Comparison of ENCODE assay signal across 8 cellular contexts in genomic region chr17:29567362-29568330, GRCh38. TPM values are rescaled to one million over a fixed set of nuclear protein-coding genes. Genes with fewer than 3 reads are reported as not detected.
DNase-seq lines count a peak whose midpoint lies in the region; ATAC-seq, FAIRE-seq and TF ChIP-seq lines count a peak whose summit lies in the region.

No MANE protein-coding gene starts in this region.

- H3K27me3 Mint-ChIP-seq in CD14-positive monocyte (ENCODE audit: low read depth in 3 of 3) = peaks cover 0 to 7% (median 2%) of the 10 kb centered on the region in 3 donors
- H3K27me3 Mint-ChIP-seq in glutamatergic neuron (ENCODE audit: unreplicated experiment) = peaks cover 16% of the 10 kb centered on the region
- no peaks in the 10 kb centered on the region for H3K27me3 Mint-ChIP-seq in osteocyte (ENCODE audit: unreplicated experiment)

- DNase-seq in CD14-positive monocyte (ENCODE audit: low spot score) = no peak
- peak; percentile 75 for DNase-seq in HT-29 (ENCODE audit: low spot score)
- peak; percentile 51 for DNase-seq in RWPE1 (ENCODE audit: low spot score)
- DNase-seq in activated gamma-delta T cell (lab: John Stamatoyannopoulos, UW) = peak; percentile 59
- DNase-seq in glutamatergic neuron = peak; percentile 67
- peak; percentile 86 for DNase-seq in osteocyte (ENCODE audit: extremely low spot score, unreplicated experiment)
- peak; percentile 81 for DNase-seq in urothelium cell line (ENCODE audit: low spot score)

- intact Hi-C loops in CD14-positive monocyte (cut with micrococcal nuclease) = loop anchor here (10.0 kb wide), 2 partner anchors 47 to 203 kb away; no protein-coding TSS in a partner anchor

- H3K36me3 Mint-ChIP-seq in CD14-positive monocyte (peaks cover 16 to 19% of the 10 kb centered on the region in 2 donors), glutamatergic neuron (ENCODE audit: unreplicated experiment) (no peaks in the 10 kb centered on the region), osteocyte (ENCODE audit: unreplicated experiment) (peaks cover under 1% of the 10 kb centered on the region)

- H3K4me1 Mint-ChIP-seq in CD14-positive monocyte (peaks cover 44% of the 10 kb centered on the region), glutamatergic neuron (ENCODE audit: low read depth, unreplicated experiment) (peaks cover 14% of the 10 kb centered on the region), osteocyte (ENCODE audit: unreplicated experiment) (peaks cover 19% of the 10 kb centered on the region)

- H3K9me3 Mint-ChIP-seq in CD14-positive monocyte = no peaks in the 10 kb centered on the region
- peaks cover under 1% of the 10 kb centered on the region for H3K9me3 Mint-ChIP-seq in glutamatergic neuron (ENCODE audit: unreplicated experiment)
- H3K9me3 Mint-ChIP-seq in osteocyte (ENCODE audit: unreplicated experiment) = no peaks in the 10 kb centered on the region

- no peak for FAIRE-seq in urothelium cell line (lab: Jason Lieb, UNC)

- ATAC-seq in GM19395 (IDR thresholded peaks at IDR 0.05; ENCODE audit: unreplicated experiment) = peak; percentile 51

- CTCF ChIA-PET in RWPE1 (lab: Yijun Ruan, JAX) = interaction anchor here (0.5 to 1.5 kb wide), 6 partner anchors 12 to 552 kb away, joined by 3 to 7 read pairs (median 4); partner anchors contain the start of gene ANKRD13B

- peak overlapping the region; percentile 98 for H3K27ac ChIP-seq in RWPE1

- POLR2A ChIA-PET in RWPE1 (lab: Yijun Ruan, JAX; ENCODE audit: low non-redundant PET) = interaction anchor here (1.0 kb wide), 1 partner anchor 176 kb away, joined by 4 read pairs; no protein-coding TSS in a partner anchor

- peak overlapping the region; percentile 95 to 97 for H3K4me3 Mint-ChIP-seq in CD14-positive monocyte
- H3K4me3 Mint-ChIP-seq in glutamatergic neuron (ENCODE audit: unreplicated experiment) = peak overlapping the region; percentile 89
- peak overlapping the region; percentile 90 for H3K4me3 Mint-ChIP-seq in osteocyte (ENCODE audit: unreplicated experiment)

- H3K27ac Mint-ChIP-seq in CD14-positive monocyte (peak overlapping the region; percentile 75 to 95 (median 91)), glutamatergic neuron (ENCODE audit: unreplicated experiment) (peak overlapping the region; percentile 38), osteocyte (ENCODE audit: unreplicated experiment) (peak overlapping the region; percentile 94)

- TF ChIP-seq CTCF in CD14-positive monocyte (IDR thresholded peaks at IDR 0.05) = peak; percentile 64
- TF ChIP-seq CTCF in RWPE1 (conservative IDR thresholded peaks at IDR 0.05; ENCODE audit: low read depth) = peak; percentile 62
- no peak for TF ChIP-seq CTCF in glutamatergic neuron (IDR thresholded peaks at IDR 0.05; ENCODE audit: partially characterized antibody, unreplicated experiment)
- peak; percentile 28 for TF ChIP-seq CTCF in osteocyte (IDR thresholded peaks at IDR 0.05)

RNA-seq across cellular contexts. Expression of gene ABHD15, which starts 0.8 kb away (rescaled TPM):
- polyA plus RNA-seq in CD14-positive monocyte = 1 to 10 TPM; 3.1 to 3.6 TPM
- total RNA-seq in HT-29 (2014; rRNA removed; shearing (Covaris generic)) = 20.6 and 25.5 TPM in 2 replicates
- total RNA-seq in glutamatergic neuron (ENCODE audit: unreplicated experiment) (2.5 TPM), osteocyte (11.7 and 12.8 TPM in 2 replicates)

RNA-seq across cellular contexts. Expression of gene TP53I13, which starts 0.9 kb away (rescaled TPM):
- polyA plus RNA-seq in CD14-positive monocyte = 10 to 100 TPM in 1 of 2 donors, 1 to 10 TPM in 1; 9.4 to 14.4 TPM
- total RNA-seq in HT-29 (2014; rRNA removed; shearing (Covaris generic)) = 118 and 141 TPM in 2 replicates
- total RNA-seq in glutamatergic neuron (ENCODE audit: unreplicated experiment) (14.3 TPM), osteocyte (42.0 and 43.1 TPM in 2 replicates)

RNA-seq across cellular contexts. Expression of gene GIT1, which starts 21.8 kb away (rescaled TPM):
- polyA plus RNA-seq in CD14-positive monocyte = 1 to 10 TPM; 3.1 to 4.4 TPM
- total RNA-seq in HT-29 (2014; rRNA removed; shearing (Covaris generic)) = 52.2 and 56.3 TPM in 2 replicates
- total RNA-seq in glutamatergic neuron (ENCODE audit: unreplicated experiment) (46.7 TPM), osteocyte (48.2 and 50.7 TPM in 2 replicates)

RNA-seq across cellular contexts. Expression of gene ANKRD13B, which starts 25.3 kb away (rescaled TPM):
- polyA plus RNA-seq in CD14-positive monocyte = not detected
- total RNA-seq in HT-29 (2014; rRNA removed; shearing (Covaris generic)) = 26.6 and 28.0 TPM in 2 replicates
- total RNA-seq in glutamatergic neuron (ENCODE audit: unreplicated experiment) (123 TPM), osteocyte (33.1 and 36.1 TPM in 2 replicates)

RNA-seq across cellular contexts. Expression of gene CORO6, which starts 55.1 kb away (rescaled TPM):
- polyA plus RNA-seq in CD14-positive monocyte = not detected
- 0.25 and 0.26 TPM in 2 replicates for total RNA-seq in HT-29 (2014; rRNA removed; shearing (Covaris generic))
- 1.4 TPM for total RNA-seq in glutamatergic neuron (ENCODE audit: unreplicated experiment)
- 4.8 and 7.1 TPM in 2 replicates for total RNA-seq in osteocyte

Comparison
In these comparisons a context has a peak if more than half of its experiments do, and no peak if none do; other contexts are left out.
1. H3K27ac Mint-ChIP-seq: peak in every context shown above with its lines; median percentile 94 in osteocyte; 91 in CD14-positive monocyte; 38 in glutamatergic neuron.